1 cellular context compared by ENCODE assay signal in genomic region chrX:41381685-41382084, GRCh38.
TF ChIP-seq lines count a peak whose summit lies in the region.

No MANE protein-coding gene starts in this region.

TF ChIP-seq in HepG2, 621 proteins besides CTCF, POLR2A, EP300 and RAD21 (continued from another document and continues in another):
- no peak for TF ChIP-seq BCLAF1 (IDR thresholded peaks at IDR 0.05)
- no peak for TF ChIP-seq ZKSCAN8 (CRISPR knock-in tag; IDR thresholded peaks at IDR 0.05; ENCODE audit: borderline replicate concordance)
- TF ChIP-seq ZNF503 (CRISPR knock-in tag; IDR thresholded peaks at IDR 0.05), result no peak
- no peak for TF ChIP-seq WIZ (CRISPR knock-in tag; IDR thresholded peaks at IDR 0.05)
- no peak for TF ChIP-seq NFE2L1 (CRISPR knock-in tag; IDR thresholded peaks at IDR 0.05; ENCODE audit: borderline replicate concordance)
- no peak for TF ChIP-seq MYC (CRISPR knock-in tag; IDR thresholded peaks at IDR 0.05; ENCODE audit: borderline replicate concordance)
- no peak for TF ChIP-seq ZNF382 (CRISPR knock-in tag; IDR thresholded peaks at IDR 0.05; ENCODE audit: borderline replicate concordance)
- no peak for TF ChIP-seq HMG20B (CRISPR knock-in tag; conservative IDR thresholded peaks at IDR 0.05)
- no peak for TF ChIP-seq EHMT2 (IDR thresholded peaks at IDR 0.05; ENCODE audit: borderline replicate concordance, low read depth, low read length)
- no peak for TF ChIP-seq HOXA9 (CRISPR knock-in tag; IDR thresholded peaks at IDR 0.05; ENCODE audit: borderline replicate concordance)
- no peak for TF ChIP-seq CAMTA2 (CRISPR knock-in tag; IDR thresholded peaks at IDR 0.05; ENCODE audit: borderline replicate concordance)
- TF ChIP-seq ZFAT (CRISPR knock-in tag; conservative IDR thresholded peaks at IDR 0.05), result no peak
- TF ChIP-seq STAT5B (CRISPR knock-in tag; IDR thresholded peaks at IDR 0.05), result no peak
- no peak for TF ChIP-seq ZNF224 (CRISPR knock-in tag; IDR thresholded peaks at IDR 0.05)
- no peak for TF ChIP-seq ZNF703 (CRISPR knock-in tag; IDR thresholded peaks at IDR 0.05; ENCODE audit: borderline replicate concordance)
- TF ChIP-seq ZNF564 (CRISPR knock-in tag; IDR thresholded peaks at IDR 0.05), result no peak
- no peak for TF ChIP-seq BORCS8-MEF2B (CRISPR knock-in tag; IDR thresholded peaks at IDR 0.05)
- TF ChIP-seq ASH2L (IDR thresholded peaks at IDR 0.05; ENCODE audit: insufficient read length, low read depth, low read length), result no peak
- no peak for TF ChIP-seq HNRNPK (IDR thresholded peaks at IDR 0.05; ENCODE audit: low read depth, low read length, poor library complexity, severe bottlenecking)
- TF ChIP-seq ZFP36L1 (CRISPR knock-in tag; IDR thresholded peaks at IDR 0.05), result no peak
- TF ChIP-seq BATF2 (CRISPR knock-in tag; IDR thresholded peaks at IDR 0.05), result no peak
- no peak for TF ChIP-seq CSRNP2 (CRISPR knock-in tag; conservative IDR thresholded peaks at IDR 0.05; ENCODE audit: low read depth)
- TF ChIP-seq TBP (CRISPR knock-in tag; IDR thresholded peaks at IDR 0.05), result no peak
- peak; percentile 46; the same call in 1 of the 2 replicates for TF ChIP-seq ZNF609 (CRISPR knock-in tag; IDR thresholded peaks at IDR 0.05; ENCODE audit: borderline replicate concordance)
- TF ChIP-seq KAT8 (CRISPR knock-in tag; IDR thresholded peaks at IDR 0.05), result peak; percentile 68; the same call in 1 of the 2 replicates
- TF ChIP-seq ZNF614 (CRISPR knock-in tag; IDR thresholded peaks at IDR 0.05; ENCODE audit: borderline replicate concordance), result no peak
- TF ChIP-seq ZNF776 (CRISPR knock-in tag; IDR thresholded peaks at IDR 0.05), result no peak
- no peak for TF ChIP-seq ZNF232 (CRISPR knock-in tag; IDR thresholded peaks at IDR 0.05; ENCODE audit: borderline replicate concordance)
- no peak for TF ChIP-seq MATR3 (CRISPR knock-in tag; IDR thresholded peaks at IDR 0.05)
- TF ChIP-seq JUND (CRISPR knock-in tag; IDR thresholded peaks at IDR 0.05), result peak; percentile 93
- no peak for TF ChIP-seq HNRNPLL (IDR thresholded peaks at IDR 0.05; ENCODE audit: low read depth, low read length, poor library complexity, severe bottlenecking)
- no peak for TF ChIP-seq MAZ (IDR thresholded peaks at IDR 0.05; ENCODE audit: borderline replicate concordance, low read depth, low read length)
- TF ChIP-seq MAZ (CRISPR knock-in tag; IDR thresholded peaks at IDR 0.05; ENCODE audit: low read depth), result no peak
- no peak for TF ChIP-seq KIAA2018 (CRISPR knock-in tag; IDR thresholded peaks at IDR 0.05; ENCODE audit: borderline replicate concordance)
- no peak for TF ChIP-seq NCOA1 (CRISPR knock-in tag; IDR thresholded peaks at IDR 0.05)
- no peak for TF ChIP-seq SRSF1 (optimal IDR thresholded peaks at IDR 0.05; ENCODE audit: low read depth, low read length)
- TF ChIP-seq ZNF235 (CRISPR knock-in tag; IDR thresholded peaks at IDR 0.05; ENCODE audit: borderline replicate concordance), result no peak
- TF ChIP-seq HMGXB4 (CRISPR knock-in tag; IDR thresholded peaks at IDR 0.05; ENCODE audit: borderline replicate concordance in 1 of 2, low read depth in 1 of 2), result no peak
- TF ChIP-seq YY1 (IDR thresholded peaks at IDR 0.05; ENCODE audit: insufficient read depth, insufficient replicate concordance, low read depth, low read length), result no peak
